9 cellular contexts compared by ENCODE assay signal in genomic region chrX:41382699-41383645, GRCh38. TPM values are rescaled to one million over a fixed set of nuclear protein-coding genes. Genes with fewer than 3 reads are reported as not detected.
DNase-seq lines count a peak whose midpoint lies in the region; ATAC-seq and TF ChIP-seq lines count a peak whose summit lies in the region.
"Had no signal": no experiment of that assay in that cellular context is flagged by ENCODE, and none has a peak within 500 bp of the region (broad histone marks: within the 10 kb centered on the region; RNA-seq: fewer than 3 reads in every experiment).

No MANE protein-coding gene starts in this region.

- no peaks in the 10 kb centered on the region for H3K36me3 ChIP-seq in CD8-positive, alpha-beta memory T cell (ENCODE audit: insufficient read depth, low read length)
- no peaks in the 10 kb centered on the region for H3K36me3 ChIP-seq in muscle layer of duodenum (ENCODE audit: control insufficient read depth in 1 of 2, insufficient read depth in 2 of 2, low read length in 2 of 2)
- no peaks in the 10 kb centered on the region for H3K36me3 ChIP-seq in psoas muscle (ENCODE audit: insufficient read depth in 1 of 2, low read depth in 1 of 2)
- H3K36me3 ChIP-seq: heart right ventricle had no signal

- 55 to 58% (median 55%) methylated on average over 10 of the region's 10 CpGs for WGBS in psoas muscle, 3 donors

- no peak for TF ChIP-seq POLR2A in NB4 (IDR thresholded peaks at IDR 0.05; ENCODE audit: extremely low read depth, insufficient read length)

- peak overlapping the region; percentile 14 to 79 (median 44) for H3K4me3 Mint-ChIP-seq in CD8-positive, alpha-beta memory T cell
- peak overlapping the region; percentile 51 for H3K4me3 Mint-ChIP-seq in activated naive CD4-positive, alpha-beta T cell treated with anti-CD3 and anti-CD28 coated beads, Interleukin-2, amount 50 U/mL, for 24 hours

- POLR2A ChIA-PET in CD8-positive, alpha-beta memory T cell (lab: Charles Lee): interaction anchor here (0.6 kb wide), 2 partner anchors 59 to 655 kb away, joined by 3 to 8 read pairs; no protein-coding TSS in a partner anchor

- H3K4me3 ChIP-seq in CD8-positive, alpha-beta memory T cell (ENCODE audit: low read length): no peak overlapping the region
- H3K4me3 ChIP-seq in NB4 (ENCODE audit: low read depth, low read length) (no peak overlapping the region), muscle layer of duodenum (ENCODE audit: low read depth in 1 of 2, low read length in 2 of 2) (no peak overlapping the region), psoas muscle (no peak overlapping the region)
- H3K4me3 ChIP-seq: heart right ventricle had no signal

- intact Hi-C loops in psoas muscle (cut with DNase I): no loop called here

- H3K27me3 ChIP-seq in CD8-positive, alpha-beta memory T cell (ENCODE audit: insufficient read depth, low read length, poor library complexity, severe bottlenecking): no peaks in the 10 kb centered on the region
- no peaks in the 10 kb centered on the region for H3K27me3 ChIP-seq in muscle layer of duodenum (ENCODE audit: low read depth, low read length)
- H3K27me3 ChIP-seq in psoas muscle (ENCODE audit: insufficient read depth in 3 of 3, low read length in 2 of 3): peaks cover 0 to 8% (median 0%) of the 10 kb centered on the region in 3 donors

- CTCF ChIA-PET in CD8-positive, alpha-beta memory T cell (lab: Charles Lee): interaction anchor here (0.6 kb wide), 1 partner anchor 39 kb away, joined by 3 read pairs; no protein-coding TSS in a partner anchor

- H3K4me1 Mint-ChIP-seq in CD8-positive, alpha-beta memory T cell: peaks cover 12 to 18% (median 15%) of the 10 kb centered on the region in 3 donors
- peaks cover 16% of the 10 kb centered on the region for H3K4me1 Mint-ChIP-seq in activated naive CD4-positive, alpha-beta T cell treated with anti-CD3 and anti-CD28 coated beads, Interleukin-2, amount 50 U/mL, for 24 hours

- peak in 1 of 5 donors; percentile 13 for DNase-seq in CD8-positive, alpha-beta memory T cell
- peak; percentile 44 for DNase-seq in NB4 (ENCODE audit: low read depth)
- no peak for DNase-seq in cerebellum (ENCODE audit: low spot score)
- no peak for DNase-seq in psoas muscle
- no peak for DNase-seq in NCI-H2227 treated with DMSO at 0.1 percent for 48 hours (lab: John Stamatoyannopoulos, UW)
- DNase-seq in NK-92 treated with Interleukin-12 subunit alpha and Interleukin-12 subunit beta, amount 100 ng/mL, for 24 hours (lab: John Stamatoyannopoulos, UW): no peak
- DNase-seq: heart right ventricle had no signal

- H3K9me3 ChIP-seq in CD8-positive, alpha-beta memory T cell (ENCODE audit: low read length): no peaks in the 10 kb centered on the region
- H3K9me3 ChIP-seq in muscle layer of duodenum (ENCODE audit: control insufficient read depth in 1 of 2, low read length in 2 of 2): no peaks in the 10 kb centered on the region
- H3K9me3 ChIP-seq in psoas muscle: no peaks in the 10 kb centered on the region
- H3K9me3 ChIP-seq: heart right ventricle had no signal

- H3K27ac ChIP-seq in CD8-positive, alpha-beta memory T cell (ENCODE audit: low read depth, low read length): peak overlapping the region; percentile 43
- H3K27ac ChIP-seq in muscle layer of duodenum (ENCODE audit: low read length) (peak overlapping the region; percentile 67), psoas muscle (no peak overlapping the region)

- TF ChIP-seq CTCF in NB4 (IDR thresholded peaks at IDR 0.05; ENCODE audit: low read depth, low read length): no peak
- no peak for TF ChIP-seq CTCF in psoas muscle (IDR thresholded peaks at IDR 0.05)

- H3K36me3 Mint-ChIP-seq in CD8-positive, alpha-beta memory T cell: no peaks in the 10 kb centered on the region
- no peaks in the 10 kb centered on the region for H3K36me3 Mint-ChIP-seq in activated naive CD4-positive, alpha-beta T cell treated with anti-CD3 and anti-CD28 coated beads, Interleukin-2, amount 50 U/mL, for 24 hours

- H3K27me3 Mint-ChIP-seq in CD8-positive, alpha-beta memory T cell: no peaks in the 10 kb centered on the region
- H3K27me3 Mint-ChIP-seq in activated naive CD4-positive, alpha-beta T cell treated with anti-CD3 and anti-CD28 coated beads, Interleukin-2, amount 50 U/mL, for 24 hours: no peaks in the 10 kb centered on the region

- ATAC-seq in psoas muscle: no peak

- H3K9me3 Mint-ChIP-seq in CD8-positive, alpha-beta memory T cell: no peaks in the 10 kb centered on the region
- no peaks in the 10 kb centered on the region for H3K9me3 Mint-ChIP-seq in activated naive CD4-positive, alpha-beta T cell treated with anti-CD3 and anti-CD28 coated beads, Interleukin-2, amount 50 U/mL, for 24 hours

- H3K4me1 ChIP-seq in CD8-positive, alpha-beta memory T cell (ENCODE audit: insufficient read depth, low read length): peaks cover 9% of the 10 kb centered on the region
- H3K4me1 ChIP-seq in muscle layer of duodenum (ENCODE audit: control insufficient read depth in 1 of 2, insufficient read depth in 2 of 2, low read length in 2 of 2): peaks cover 0 to 3% of the 10 kb centered on the region in 2 donors
- no peaks in the 10 kb centered on the region for H3K4me1 ChIP-seq in psoas muscle

- peak overlapping the region in 6 of 8 donors; percentile 31 to 92 (median 66) for H3K27ac Mint-ChIP-seq in CD8-positive, alpha-beta memory T cell
- H3K27ac Mint-ChIP-seq in activated naive CD4-positive, alpha-beta T cell treated with anti-CD3 and anti-CD28 coated beads, Interleukin-2, amount 50 U/mL, for 24 hours: peak overlapping the region; percentile 85

RNA-seq across cellular contexts. Expression of gene DDX3X, which starts 49.0 kb away (rescaled TPM):
- 100 to 1,000 TPM; 354 to 357 TPM for total RNA-seq in CD8-positive, alpha-beta memory T cell
- 240 TPM for polyA plus RNA-seq in CD8-positive, alpha-beta memory T cell
- total RNA-seq in cerebellum (220 TPM), psoas muscle (100 to 1,000 TPM; 153 to 408 (median 295) TPM)
- 100 to 1,000 TPM in 2 of 3 donors, 10 to 100 TPM in 1; 83.1 to 256 (median 102) TPM for polyA plus RNA-seq in psoas muscle
